ENCODE assay signal across 6 cellular contexts in the genomic region with DNA sequence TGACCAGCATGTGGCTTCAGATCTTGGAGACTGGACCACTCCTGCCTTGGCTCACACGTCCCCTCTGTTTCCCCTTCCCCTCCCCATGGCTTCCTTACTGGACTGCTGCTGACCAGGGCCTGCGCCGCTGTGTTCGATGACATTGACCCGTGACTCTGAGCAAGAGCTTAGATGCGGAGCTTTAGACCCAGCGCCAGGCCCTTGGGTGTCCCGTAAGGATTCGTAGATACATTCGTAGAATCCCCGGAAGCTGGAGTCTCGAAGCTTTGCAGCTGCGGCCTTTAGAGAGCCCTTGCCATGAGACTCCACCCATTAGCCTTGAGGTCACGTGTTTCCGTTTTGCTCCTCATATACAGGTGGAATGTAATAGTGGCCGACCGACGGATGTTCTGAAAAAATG.
A peak's percentile ranks its signal among the peaks of the same experiment; 100 is the strongest.
DNase-seq lines count a peak whose midpoint lies in the region; ATAC-seq and TF ChIP-seq lines count a peak whose summit lies in the region.
"Not testable (repeated sequence)": the region's sequence is repeated elsewhere in the genome, so short reads cannot be mapped to it uniquely, and the experiment has no call there.

No MANE protein-coding gene starts in this region.

- H4K8ac ChIP-seq in H9 (replicated peaks; ENCODE audit: insufficient read length, low read depth, low read length): not testable (repeated sequence)

- H3K27me3 Mint-ChIP-seq in H9 (ENCODE audit: low read depth); endothelial cell (ENCODE audit: unreplicated experiment); neural progenitor cell (ENCODE audit: insufficient read depth, low read depth); progenitor cell of endocrine pancreas; stimulated activated naive B cell treated with anti-CD40 and anti-IgM and Interleukin-4, amounts not matched to agents 10 μg/mL and 1 μg/mL and 100 μg/mL, for 72 hours: not testable (repeated sequence)

- not testable (repeated sequence) for H3K9me3 ChIP-seq in H9 (ENCODE audit: control insufficient read depth, low read depth, low read length); neural progenitor cell (ENCODE audit: low read depth)

- not testable (repeated sequence) for H3K9ac ChIP-seq in H9 (ENCODE audit: extremely low read depth, insufficient read length, low read length); neural progenitor cell

- not testable (repeated sequence) for H3K27me3 ChIP-seq in H9 (ENCODE audit: insufficient read depth, low read length); neural progenitor cell

- H3K14ac ChIP-seq in H9 (ENCODE audit: insufficient read depth, low read length): not testable (repeated sequence)

- H3K56ac ChIP-seq in H9 (ENCODE audit: insufficient read length, low read depth, low read length): not testable (repeated sequence)

- H3K23ac ChIP-seq in H9 (ENCODE audit: insufficient read length, low read depth, low read length): not testable (repeated sequence)

- not testable (repeated sequence) for H3K27ac ChIP-seq in H9 (ENCODE audit: insufficient read length, low read depth, low read length); neural progenitor cell

- DNase-seq in H9; endothelial cell (ENCODE audit: low spot score); neural progenitor cell (ENCODE audit: low spot score); progenitor cell of endocrine pancreas (ENCODE audit: low spot score, unreplicated experiment); stimulated activated naive B cell treated with anti-CD40 and anti-IgM and Interleukin-4, amounts not matched to agents 10 μg/mL and 1 μg/mL and 100 μg/mL, for 72 hours: not testable (repeated sequence)
- peak in 1 of 2 donors; percentile 45 for DNase-seq in activated naive CD4-positive, alpha-beta T cell treated with anti-CD3 and anti-CD28 coated beads, Interleukin-2, amount 50 U/mL, for 72 hours (ENCODE audit: low spot score in 2 of 2)

- H3K36me3 Mint-ChIP-seq in H9 (ENCODE audit: insufficient read depth in 1 of 3, low read depth in 3 of 3) (peaks cover 26 to 31% (median 28%) of the 10 kb centered on the region in 3 experiments; a peak in 6 of 7 replicates), endothelial cell (ENCODE audit: low read depth, unreplicated experiment) (peaks cover 11% of the 10 kb centered on the region), progenitor cell of endocrine pancreas (ENCODE audit: insufficient read depth) (peaks cover 15% of the 10 kb centered on the region)
- H3K36me3 Mint-ChIP-seq in activated naive CD4-positive, alpha-beta T cell treated with anti-CD3 and anti-CD28 coated beads, Interleukin-2, amount 50 U/mL, for 72 hours; neural progenitor cell: not testable (repeated sequence)
- peaks cover 33 to 60% of the 10 kb centered on the region in 2 donors for H3K36me3 Mint-ChIP-seq in stimulated activated naive B cell treated with anti-CD40 and anti-IgM and Interleukin-4, amounts not matched to agents 10 μg/mL and 1 μg/mL and 100 μg/mL, for 72 hours

- not testable (repeated sequence) for H3K4me3 Mint-ChIP-seq in H9; endothelial cell (ENCODE audit: unreplicated experiment); neural progenitor cell; progenitor cell of endocrine pancreas (ENCODE audit: low read depth); stimulated activated naive B cell treated with anti-CD40 and anti-IgM and Interleukin-4, amounts not matched to agents 10 μg/mL and 1 μg/mL and 100 μg/mL, for 72 hours

- not testable (repeated sequence) for H2BK12ac ChIP-seq in H9 (ENCODE audit: insufficient read length, low read depth, low read length)

- H3K4me1 ChIP-seq in H9 (ENCODE audit: insufficient read depth, low read length); neural progenitor cell: not testable (repeated sequence)

- not testable (repeated sequence) for H3K36me3 ChIP-seq in neural progenitor cell

- not testable (repeated sequence) for H2BK120ac ChIP-seq in H9 (ENCODE audit: low read depth, low read length, poor library complexity, severe bottlenecking)

- H3K27ac Mint-ChIP-seq in H9 (peak overlapping the region; percentile 40 to 90 (median 81); a peak in 4 of 7 replicates), endothelial cell (ENCODE audit: unreplicated experiment) (peak overlapping the region; percentile 5), neural progenitor cell (peak overlapping the region; percentile 63), progenitor cell of endocrine pancreas (peak overlapping the region; percentile 77)
- H3K27ac Mint-ChIP-seq in activated naive CD4-positive, alpha-beta T cell treated with anti-CD3 and anti-CD28 coated beads, Interleukin-2, amount 50 U/mL, for 72 hours: peak overlapping the region; percentile 2 to 79
- H3K27ac Mint-ChIP-seq in stimulated activated naive B cell treated with anti-CD40 and anti-IgM and Interleukin-4, amounts not matched to agents 10 μg/mL and 1 μg/mL and 100 μg/mL, for 72 hours: peak overlapping the region; percentile 14

- H3K23me2 ChIP-seq in H9 (ENCODE audit: insufficient read length, low read depth, low read length, poor library complexity, severe bottlenecking): not testable (repeated sequence)

- not testable (repeated sequence) for TF ChIP-seq CTCF in H9 (conservative IDR thresholded peaks at IDR 0.05); endothelial cell (IDR thresholded peaks at IDR 0.05; ENCODE audit: unreplicated experiment); neural progenitor cell (IDR thresholded peaks at IDR 0.05); progenitor cell of endocrine pancreas (IDR thresholded peaks at IDR 0.05; ENCODE audit: unreplicated experiment)

- not testable (repeated sequence) for H2AFZ ChIP-seq in H9 (ENCODE audit: low read length); neural progenitor cell (replicated peaks)

- ATAC-seq in activated naive CD4-positive, alpha-beta T cell treated with anti-CD3 and anti-CD28 coated beads, Interleukin-2, amount 50 U/mL, for 72 hours; stimulated activated naive B cell treated with anti-CD40 and anti-IgM and Interleukin-4, amounts not matched to agents 10 μg/mL and 1 μg/mL and 100 μg/mL, for 72 hours (replicated peaks): not testable (repeated sequence)

- H3K79me2 ChIP-seq in H9 (ENCODE audit: insufficient read depth, low read length); neural progenitor cell (ENCODE audit: low read depth): not testable (repeated sequence)

- H3K4me2 ChIP-seq in H9 (ENCODE audit: insufficient read depth, insufficient read length, low read length); neural progenitor cell: not testable (repeated sequence)

- not testable (repeated sequence) for H3K4ac ChIP-seq in H9 (ENCODE audit: low read depth, low read length)

- not testable (repeated sequence) for H3K79me1 ChIP-seq in H9 (ENCODE audit: insufficient read depth, low read depth, low read length, poor library complexity, severe bottlenecking)

- not testable (repeated sequence) for H3T11ph ChIP-seq in H9 (ENCODE audit: low read length)

- not testable (repeated sequence) for H4K20me1 ChIP-seq in H9 (ENCODE audit: control insufficient read depth, insufficient read depth, insufficient read length); neural progenitor cell (ENCODE audit: low read depth)

- not testable (repeated sequence) for H3F3A ChIP-seq in neural progenitor cell (ENCODE audit: low read depth)

- H2BK20ac ChIP-seq in H9 (ENCODE audit: low read depth, low read length, poor library complexity, severe bottlenecking): not testable (repeated sequence)

- H2AK5ac ChIP-seq in H9 (ENCODE audit: insufficient read length, low read length): not testable (repeated sequence)

- not testable (repeated sequence) for H3K18ac ChIP-seq in H9 (ENCODE audit: insufficient read length, low read depth, low read length)

- H4K5ac ChIP-seq in H9 (ENCODE audit: insufficient read length, low read depth, low read length): not testable (repeated sequence)

- no CpG with 5 or more reads among the region's 18 CpGs for WGBS in H9 (ENCODE audit: extremely low coverage, insufficient read length, low lambda C conversion rate)

- not testable (repeated sequence) for H3K4me3 ChIP-seq in neural progenitor cell

- H2BK15ac ChIP-seq in H9 (ENCODE audit: low read depth, low read length): not testable (repeated sequence)

- H4K91ac ChIP-seq in H9 (ENCODE audit: insufficient read length, low read depth, low read length): not testable (repeated sequence)

- H3K9me3 Mint-ChIP-seq in H9; activated naive CD4-positive, alpha-beta T cell treated with anti-CD3 and anti-CD28 coated beads, Interleukin-2, amount 50 U/mL, for 72 hours; endothelial cell (ENCODE audit: unreplicated experiment); neural progenitor cell; progenitor cell of endocrine pancreas (ENCODE audit: low read depth); stimulated activated naive B cell treated with anti-CD40 and anti-IgM and Interleukin-4, amounts not matched to agents 10 μg/mL and 1 μg/mL and 100 μg/mL, for 72 hours: not testable (repeated sequence)

- H3K4me1 Mint-ChIP-seq in H9 (peaks cover 3 to 11% of the 10 kb centered on the region in 2 experiments; a peak in 1 of 4 replicates), endothelial cell (ENCODE audit: unreplicated experiment) (peaks cover 13% of the 10 kb centered on the region)
- not testable (repeated sequence) for H3K4me1 Mint-ChIP-seq in neural progenitor cell; progenitor cell of endocrine pancreas (ENCODE audit: low read depth); stimulated activated naive B cell treated with anti-CD40 and anti-IgM and Interleukin-4, amounts not matched to agents 10 μg/mL and 1 μg/mL and 100 μg/mL, for 72 hours

- H2BK5ac ChIP-seq in H9 (ENCODE audit: insufficient read length, low read length): not testable (repeated sequence)

Comparison
In these comparisons a context has a peak if more than half of its experiments do, and no peak if none do; other contexts are left out.
1. H3K27ac Mint-ChIP-seq: peak in every context shown above with its lines; median percentile 81 in H9; 77 in progenitor cell of endocrine pancreas; 63 in neural progenitor cell; 40 in activated naive CD4-positive, alpha-beta T cell treated with anti-CD3 and anti-CD28 coated beads, Interleukin-2, amount 50 U/mL, for 72 hours; 14 in stimulated activated naive B cell treated with anti-CD40 and anti-IgM and Interleukin-4, amounts not matched to agents 10 μg/mL and 1 μg/mL and 100 μg/mL, for 72 hours; 5 in endothelial cell.